In genomic region chr20:31570735-31571617, GRCh38 we compare ENCODE assay signal across 9 cellular contexts. TPM values are rescaled to one million over a fixed set of nuclear protein-coding genes. Genes with fewer than 3 reads are reported as not detected.
DNase-seq lines count a peak whose midpoint lies in the region; ATAC-seq and FAIRE-seq lines count a peak whose summit lies in the region.
"Had no signal": no experiment of that assay in that cellular context is flagged by ENCODE, and none has a peak within 500 bp of the region (broad histone marks: within the 10 kb centered on the region; RNA-seq: fewer than 3 reads in every experiment).

No MANE protein-coding gene starts in this region.

- FAIRE-seq in frontal cortex (lab: Jason Lieb, UNC), result no peak
- FAIRE-seq: RCC 7860 had no signal

- peak; percentile 34 for ATAC-seq in sciatic nerve
- ATAC-seq in HG02852 (IDR thresholded peaks at IDR 0.05; ENCODE audit: unreplicated experiment), result no peak

- intact Hi-C loops in sciatic nerve (cut with DNase I), result no loop called here

- DNase-seq in DMS53 treated with DMSO at 0.1 percent for 48 hours (lab: John Stamatoyannopoulos, UW; ENCODE audit: unreplicated experiment), result peak; percentile 42
- peak; percentile 75 to 80 for DNase-seq in SHP77 (lab: John Stamatoyannopoulos, UW)
- peak; percentile 50 to 73 for DNase-seq in frontal cortex (ENCODE audit: low spot score in 2 of 2)
- peak; percentile 77 for DNase-seq in sciatic nerve (ENCODE audit: low spot score)
- no peak for DNase-seq in effector CD4-positive, alpha-beta T cell
- DNase-seq in foreskin melanocyte, result no peak
- DNase-seq in NCI-H1930 (lab: John Stamatoyannopoulos, UW), result no peak

RNA-seq across cellular contexts. Expression of gene ID1, which starts 34.1 kb away (rescaled TPM):
- total RNA-seq in frontal cortex (46.1 TPM), sciatic nerve (373 TPM)

RNA-seq across cellular contexts. Expression of gene HM13, which starts 56.7 kb away (rescaled TPM):
- 26.1 TPM for total RNA-seq in frontal cortex
- total RNA-seq in sciatic nerve, result 106 TPM

Comparison
In these comparisons a context has a peak if more than half of its experiments do, and no peak if none do; other contexts are left out.
1. DNase-seq: peak in DMS53 treated with DMSO at 0.1 percent for 48 hours (single experiment), SHP77 (2 of 2), frontal cortex (2 of 2) and sciatic nerve (single experiment); none in effector CD4-positive, alpha-beta T cell (single experiment), foreskin melanocyte (single experiment) and NCI-H1930 (0 of 2).